In the genomic region with DNA sequence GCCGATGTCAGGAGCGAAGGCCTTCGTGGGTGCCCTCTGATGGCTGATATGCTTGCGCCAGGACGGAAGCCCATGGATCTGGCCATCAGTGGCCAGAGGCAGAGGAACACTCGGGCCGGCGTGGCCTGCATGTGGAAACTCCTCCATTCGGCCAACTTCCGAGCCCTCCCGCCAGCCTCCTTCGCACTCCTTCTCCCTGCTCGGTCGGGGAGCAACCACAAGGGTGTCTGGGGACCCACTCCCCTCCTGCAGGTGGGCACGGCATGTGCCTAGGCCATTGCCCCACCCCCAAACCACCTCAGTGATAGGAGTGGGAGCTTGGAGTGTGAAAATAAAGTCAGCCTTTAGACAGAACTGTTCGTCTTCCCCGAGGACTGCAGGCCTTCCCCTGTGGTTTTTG, we compare ENCODE assay signal across 19 cellular contexts.
"Had no signal": no experiment of that assay in that cellular context is flagged by ENCODE, and none has a peak within 500 bp of the region (broad histone marks: within the 10 kb centered on the region; RNA-seq: fewer than 3 reads in every experiment).

No MANE protein-coding gene starts in this region.

- H3K36me3 ChIP-seq: esophagus squamous epithelium, gastroesophageal sphincter, neutrophil, right lobe of liver, tibial nerve, upper lobe of right lung, vagina had no signal

- H3K4me3 ChIP-seq: esophagus squamous epithelium, gastroesophageal sphincter, psoas muscle, right lobe of liver, tibial nerve, upper lobe of right lung, vagina had no signal

- H3K9me3 ChIP-seq: esophagus squamous epithelium, gastroesophageal sphincter, neutrophil, psoas muscle, right lobe of liver, upper lobe of right lung, vagina had no signal

- H3K27ac ChIP-seq: esophagus squamous epithelium, gastroesophageal sphincter, neutrophil, psoas muscle, right lobe of liver, tibial nerve, upper lobe of right lung, vagina had no signal

- DNase-seq: effector memory CD8-positive, alpha-beta T cell; esophagus squamous epithelium; foreskin fibroblast; glutamatergic neuron; immature natural killer cell; left colon; mesendoderm; naive thymus-derived CD4-positive, alpha-beta T cell; nephron progenitor cell; psoas muscle; stimulated activated CD4-positive, alpha-beta T cell treated with anti-CD3 and anti-CD28 coated beads, Interleukin-4, amount 100 ng/mL, for 1 hour; stimulated activated CD8-positive, alpha-beta memory T cell treated with anti-CD3 and anti-CD28 coated beads, Interleukin-4, amount 100 ng/mL, for 48 hours; stimulated activated naive CD8-positive, alpha-beta T cell treated with anti-CD3 and anti-CD28 coated beads, Interleukin-15, Interleukin-2, amounts not matched to agents 100 U/mL and 50 U/mL, for 24 hours; upper lobe of right lung had no signal

- H3K4me1 ChIP-seq: right lobe of liver had no signal
